30 cellular contexts compared by ENCODE assay signal in the genomic region with DNA sequence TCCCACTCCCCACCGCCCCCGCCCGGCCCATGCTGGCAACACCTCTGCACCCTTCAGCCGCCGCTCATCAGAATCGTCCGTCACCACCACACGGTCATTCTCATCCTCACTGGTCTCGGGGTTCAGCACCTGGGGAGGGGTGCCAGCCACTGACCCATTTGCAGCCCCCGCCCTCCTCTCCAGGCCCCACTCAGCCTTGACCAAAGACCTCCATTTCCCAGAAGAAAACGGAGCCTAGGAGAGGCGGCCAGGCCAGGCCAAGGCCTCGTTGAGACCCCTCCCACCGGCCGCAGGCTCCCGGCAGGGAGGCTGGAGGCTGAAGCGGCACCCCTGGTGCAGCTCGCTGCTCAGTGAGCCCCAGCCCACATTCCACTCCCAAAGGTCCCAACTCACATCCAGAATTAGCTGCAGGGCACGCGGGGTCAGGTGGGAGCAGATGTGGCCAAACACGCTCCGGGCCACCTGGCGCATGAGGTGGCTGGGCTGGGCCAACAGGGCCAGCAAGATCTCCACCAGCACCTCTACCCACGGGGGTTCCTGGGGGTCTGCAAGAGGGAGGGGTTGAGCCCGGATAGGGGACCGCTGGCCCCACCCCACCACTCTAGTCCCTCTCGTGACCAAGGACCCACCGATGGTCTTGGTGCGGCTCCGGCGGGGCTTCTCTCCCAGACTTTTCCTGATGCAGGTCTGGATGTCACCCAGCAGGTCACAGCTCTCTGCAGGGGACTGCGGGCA. TPM values are rescaled to one million over a fixed set of nuclear protein-coding genes. Genes with fewer than 3 reads are reported as not detected.
DNase-seq lines count a peak whose midpoint lies in the region; ATAC-seq, FAIRE-seq and TF ChIP-seq lines count a peak whose summit lies in the region.
"Had no signal": no experiment of that assay in that cellular context is flagged by ENCODE, and none has a peak within 500 bp of the region (broad histone marks: within the 10 kb centered on the region; RNA-seq: fewer than 3 reads in every experiment).

No MANE protein-coding gene starts in this region.

- no peaks in the 10 kb centered on the region for H3K36me3 Mint-ChIP-seq in endothelial cell (ENCODE audit: low read depth, unreplicated experiment)
- H3K36me3 Mint-ChIP-seq in CD4-positive, alpha-beta memory T cell = peaks cover 13 to 45% of the 10 kb centered on the region in 2 donors
- H3K36me3 Mint-ChIP-seq in activated T-helper 2 cell treated with anti-CD3 and anti-CD28 coated beads, Interferon-gamma antibody, Interleukin-2, Interleukin-4, amounts not matched to agents 10 μg/mL and 5 μg/mL and 100 μg/mL, durations not matched to agents 14 hours and 24 hours and 36 hours (ENCODE audit: low read depth) = peaks cover 57% of the 10 kb centered on the region
- H3K36me3 Mint-ChIP-seq: activated naive CD8-positive, alpha-beta T cell treated with anti-CD3 and anti-CD28 coated beads, Interleukin-2, amount 10 ng/mL, durations not matched to agents 7 days and 5 days had no signal

- H3K27me3 ChIP-seq in GM12878 (replicated peaks in 1 of 2; ENCODE audit: control insufficient read depth in 2 of 2, insufficient read depth in 2 of 2, low read length in 1 of 2) = no peaks in the 10 kb centered on the region
- no peaks in the 10 kb centered on the region for H3K27me3 ChIP-seq in skeletal muscle tissue (ENCODE audit: control insufficient read depth in 3 of 3, insufficient read depth in 3 of 3, low read length in 3 of 3)
- H3K27me3 ChIP-seq in CD4-positive, alpha-beta memory T cell (ENCODE audit: insufficient read depth, low read length) = no peaks in the 10 kb centered on the region
- H3K27me3 ChIP-seq: BLaER1, cardiac muscle cell, colonic mucosa had no signal

- POLR2A ChIA-PET in GM12878 (lab: Charles Lee) = no interaction called here
- POLR2A ChIA-PET in CD4-positive, alpha-beta memory T cell (lab: Charles Lee; ENCODE audit: partially characterized antibody) = no interaction called here

- peaks cover 8% of the 10 kb centered on the region for H3K4me1 Mint-ChIP-seq in endothelial cell (ENCODE audit: unreplicated experiment)
- no peaks in the 10 kb centered on the region for H3K4me1 Mint-ChIP-seq in CD4-positive, alpha-beta memory T cell
- H3K4me1 Mint-ChIP-seq in activated T-helper 2 cell treated with anti-CD3 and anti-CD28 coated beads, Interferon-gamma antibody, Interleukin-2, Interleukin-4, amounts not matched to agents 10 μg/mL and 5 μg/mL and 100 μg/mL, durations not matched to agents 14 hours and 24 hours and 36 hours (ENCODE audit: low read depth) = no peaks in the 10 kb centered on the region
- H3K4me1 Mint-ChIP-seq: activated CD4-positive, alpha-beta T cell treated with anti-CD3 and anti-CD28 coated beads, Interleukin-2, amount 10 ng/mL, durations not matched to agents 24 days and 14 days; activated naive CD8-positive, alpha-beta T cell treated with anti-CD3 and anti-CD28 coated beads, Interleukin-2, amount 10 ng/mL, durations not matched to agents 7 days and 5 days; naive thymus-derived CD4-positive, alpha-beta T cell had no signal

- H3K9me3 Mint-ChIP-seq in endothelial cell (ENCODE audit: unreplicated experiment) = no peaks in the 10 kb centered on the region
- H3K9me3 Mint-ChIP-seq in CD4-positive, alpha-beta memory T cell = no peaks in the 10 kb centered on the region
- H3K9me3 Mint-ChIP-seq in activated T-helper 2 cell treated with anti-CD3 and anti-CD28 coated beads, Interferon-gamma antibody, Interleukin-2, Interleukin-4, amounts not matched to agents 10 μg/mL and 5 μg/mL and 100 μg/mL, durations not matched to agents 14 hours and 24 hours and 36 hours = no peaks in the 10 kb centered on the region
- H3K9me3 Mint-ChIP-seq: activated CD4-positive, alpha-beta T cell treated with anti-CD3 and anti-CD28 coated beads, Interleukin-2, amount 10 ng/mL, durations not matched to agents 24 days and 14 days; activated naive CD8-positive, alpha-beta T cell treated with anti-CD3 and anti-CD28 coated beads, Interleukin-2, amount 10 ng/mL, durations not matched to agents 7 days and 5 days; activated T-cell treated with anti-CD3 and anti-CD28 coated beads, Interleukin-2, amount 50 U/mL, for 4 hours; naive thymus-derived CD4-positive, alpha-beta T cell; type B pancreatic cell had no signal

- H3K4me1 ChIP-seq in GM12878 (ENCODE audit: control insufficient read depth, insufficient read depth, low read length) = no peaks in the 10 kb centered on the region
- H3K4me1 ChIP-seq in skeletal muscle tissue (ENCODE audit: control insufficient read depth in 3 of 3, insufficient read depth in 3 of 3, low read length in 3 of 3) = peaks cover 14 to 26% (median 16%) of the 10 kb centered on the region in 3 donors
- no peaks in the 10 kb centered on the region for H3K4me1 ChIP-seq in CD4-positive, alpha-beta memory T cell (ENCODE audit: insufficient read depth, low read length)
- H3K4me1 ChIP-seq: BLaER1, colonic mucosa had no signal

- no peak for ATAC-seq in GM12878
- ATAC-seq: activated T-cell treated with anti-CD3 and anti-CD28 coated beads, Interleukin-2, amount 50 U/mL, for 4 hours; HCT116; lower lobe of right lung; naive thymus-derived CD4-positive, alpha-beta T cell; sciatic nerve had no signal

- TF ChIP-seq RAD21 in GM12878 (IDR thresholded peaks at IDR 0.05; ENCODE audit: insufficient read depth, low read depth, low read length) = no peak

- DNase-seq in GM12878 (ENCODE audit: low read depth, low spot score) (no peak), endothelial cell (ENCODE audit: low spot score) (peak; percentile 4)
- no peak for DNase-seq in CD4-positive, alpha-beta memory T cell
- no peak for DNase-seq in activated T-helper 2 cell treated with anti-CD3 and anti-CD28 coated beads, Interferon-gamma antibody, Interleukin-2, Interleukin-4, amounts not matched to agents 10 μg/mL and 5 μg/mL and 100 μg/mL, durations not matched to agents 14 hours and 24 hours and 36 hours (ENCODE audit: low spot score)
- DNase-seq: activated CD4-positive, alpha-beta T cell treated with anti-CD3 and anti-CD28 coated beads, Interleukin-2, amount 10 ng/mL, durations not matched to agents 24 days and 14 days; activated gamma-delta T cell treated with Interleukin-2 at 50 U/mL for 16 hours; activated naive CD8-positive, alpha-beta T cell treated with anti-CD3 and anti-CD28 coated beads, Interleukin-2, amount 10 ng/mL, durations not matched to agents 7 days and 5 days; activated T-cell treated with anti-CD3 and anti-CD28 coated beads, Interleukin-2, amount 50 U/mL, for 4 hours; colonic mucosa; effector memory CD4-positive, alpha-beta T cell; erythroblast; Karpas-422; lower lobe of right lung; naive thymus-derived CD4-positive, alpha-beta T cell; NCI-H2029; NCI-H510A treated with DMSO at 0.1 percent for 48 hours; stimulated activated CD4-positive, alpha-beta T cell treated with anti-CD3 and anti-CD28 coated beads, Interleukin-4, amount 100 ng/mL, for 4 hours; T1000 had no signal

- in situ Hi-C loops in GM12878 (cut with MboI) = no loop called here

- H3K79me2 ChIP-seq in GM12878 (ENCODE audit: control insufficient read depth, insufficient read depth, low read length) = no peaks in the 10 kb centered on the region

- H3K27ac ChIP-seq in GM12878 (ENCODE audit: control insufficient read depth, insufficient read depth) = no peak overlapping the region
- peak overlapping the region; percentile 78 for H3K27ac ChIP-seq in skeletal muscle tissue (ENCODE audit: low read depth, low read length)
- no peak overlapping the region for H3K27ac ChIP-seq in CD4-positive, alpha-beta memory T cell (ENCODE audit: low read depth, low read length)
- H3K27ac ChIP-seq: BLaER1, cardiac muscle cell, colonic mucosa, lower lobe of right lung had no signal

- 92% methylated on average over 31 of the region's 32 CpGs for WGBS in GM12878 (ENCODE audit: insufficient coverage, insufficient replicate concordance, low lambda C conversion rate, missing lambda C conversion rate)

- CTCF ChIA-PET in GM12878 (lab: Yijun Ruan, JAX) = no interaction called here
- CTCF ChIA-PET in CD4-positive, alpha-beta memory T cell (lab: Charles Lee; ENCODE audit: partially characterized antibody) = no interaction called here

- no TSS peak for BruUV-seq in GM12878 (replicated peaks; lab: Mats Ljungman, UMichigan)

- H3K4me3 Mint-ChIP-seq in endothelial cell (ENCODE audit: unreplicated experiment) = peak overlapping the region; percentile 25
- H3K4me3 Mint-ChIP-seq in CD4-positive, alpha-beta memory T cell = no peak overlapping the region
- H3K4me3 Mint-ChIP-seq in activated T-helper 2 cell treated with anti-CD3 and anti-CD28 coated beads, Interferon-gamma antibody, Interleukin-2, Interleukin-4, amounts not matched to agents 10 μg/mL and 5 μg/mL and 100 μg/mL, durations not matched to agents 14 hours and 24 hours and 36 hours (ENCODE audit: low read depth) = no peak overlapping the region
- H3K4me3 Mint-ChIP-seq: activated CD4-positive, alpha-beta T cell treated with anti-CD3 and anti-CD28 coated beads, Interleukin-2, amount 10 ng/mL, durations not matched to agents 24 days and 14 days; activated naive CD8-positive, alpha-beta T cell treated with anti-CD3 and anti-CD28 coated beads, Interleukin-2, amount 10 ng/mL, durations not matched to agents 7 days and 5 days; activated T-cell treated with anti-CD3 and anti-CD28 coated beads, Interleukin-2, amount 50 U/mL, for 4 hours; naive thymus-derived CD4-positive, alpha-beta T cell; type B pancreatic cell had no signal

- H3K9me3 ChIP-seq in GM12878 (replicated peaks; ENCODE audit: control insufficient read depth, insufficient read depth, low read length) (no peaks in the 10 kb centered on the region), skeletal muscle tissue (ENCODE audit: control insufficient read depth in 3 of 3, low read length in 3 of 3) (no peaks in the 10 kb centered on the region)
- no peaks in the 10 kb centered on the region for H3K9me3 ChIP-seq in CD4-positive, alpha-beta memory T cell (ENCODE audit: control insufficient read depth in 1 of 2, low read length in 2 of 2)
- H3K9me3 ChIP-seq: BLaER1, colonic mucosa, lower lobe of right lung had no signal

- intact Hi-C loops in GM12878 (cut with micrococcal nuclease; ENCODE audit: unreplicated experiment) = no loop called here
- intact Hi-C loops in CD4-positive, alpha-beta memory T cell (cut with micrococcal nuclease) = no loop called here
- intact Hi-C loops in activated T-helper 2 cell treated with anti-CD3 and anti-CD28 coated beads, Interferon-gamma antibody, Interleukin-2, Interleukin-4, amounts not matched to agents 10 μg/mL and 5 μg/mL and 100 μg/mL, durations not matched to agents 14 hours and 24 hours and 36 hours (cut with micrococcal nuclease) = no loop called here

- H3K27ac Mint-ChIP-seq in endothelial cell (ENCODE audit: unreplicated experiment) = no peak overlapping the region
- H3K27ac Mint-ChIP-seq in CD4-positive, alpha-beta memory T cell = no peak overlapping the region
- H3K27ac Mint-ChIP-seq in activated T-helper 2 cell treated with anti-CD3 and anti-CD28 coated beads, Interferon-gamma antibody, Interleukin-2, Interleukin-4, amounts not matched to agents 10 μg/mL and 5 μg/mL and 100 μg/mL, durations not matched to agents 14 hours and 24 hours and 36 hours = no peak overlapping the region
- H3K27ac Mint-ChIP-seq: activated CD4-positive, alpha-beta T cell treated with anti-CD3 and anti-CD28 coated beads, Interleukin-2, amount 10 ng/mL, durations not matched to agents 24 days and 14 days; activated naive CD8-positive, alpha-beta T cell treated with anti-CD3 and anti-CD28 coated beads, Interleukin-2, amount 10 ng/mL, durations not matched to agents 7 days and 5 days; naive thymus-derived CD4-positive, alpha-beta T cell; progenitor cell of endocrine pancreas; type B pancreatic cell had no signal

- H3K4me3 ChIP-seq in GM12878 (no peak overlapping the region), skeletal muscle tissue (ENCODE audit: low read length in 3 of 3) (no peak overlapping the region)
- H3K4me3 ChIP-seq in CD4-positive, alpha-beta memory T cell (ENCODE audit: low read length in 2 of 2) = no peak overlapping the region
- H3K4me3 ChIP-seq: BLaER1, cardiac muscle cell, colonic mucosa, lower lobe of right lung had no signal

- TF ChIP-seq CTCF in GM12878 (IDR thresholded peaks at IDR 0.05 in 2 of 3, conservative IDR thresholded peaks at IDR 0.05 in 1 of 3; ENCODE audit: control insufficient read depth in 2 of 3, extremely low read depth in 1 of 3, insufficient read depth in 1 of 3, low read depth in 3 of 3, low read length in 3 of 3) = no peak
- no peak for TF ChIP-seq CTCF in endothelial cell (IDR thresholded peaks at IDR 0.05; ENCODE audit: unreplicated experiment)

- H3K9ac ChIP-seq in GM12878 (ENCODE audit: control insufficient read depth, insufficient read depth, low read length) = no peak overlapping the region
- H3K9ac ChIP-seq in skeletal muscle tissue (ENCODE audit: low read depth in 1 of 3, low read length in 3 of 3) = no peak overlapping the region
- H3K9ac ChIP-seq: BLaER1 had no signal

- peaks cover 48% of the 10 kb centered on the region for H3K27me3 Mint-ChIP-seq in endothelial cell (ENCODE audit: unreplicated experiment)
- no peaks in the 10 kb centered on the region for H3K27me3 Mint-ChIP-seq in CD4-positive, alpha-beta memory T cell
- H3K27me3 Mint-ChIP-seq in activated T-helper 2 cell treated with anti-CD3 and anti-CD28 coated beads, Interferon-gamma antibody, Interleukin-2, Interleukin-4, amounts not matched to agents 10 μg/mL and 5 μg/mL and 100 μg/mL, durations not matched to agents 14 hours and 24 hours and 36 hours (ENCODE audit: low read depth) = no peaks in the 10 kb centered on the region
- H3K27me3 Mint-ChIP-seq: activated CD4-positive, alpha-beta T cell treated with anti-CD3 and anti-CD28 coated beads, Interleukin-2, amount 10 ng/mL, durations not matched to agents 24 days and 14 days; activated naive CD8-positive, alpha-beta T cell treated with anti-CD3 and anti-CD28 coated beads, Interleukin-2, amount 10 ng/mL, durations not matched to agents 7 days and 5 days; naive thymus-derived CD4-positive, alpha-beta T cell; progenitor cell of endocrine pancreas; type B pancreatic cell had no signal

- H3K4me2 ChIP-seq in GM12878 (ENCODE audit: control insufficient read depth, insufficient read depth) = no peak overlapping the region
- H3K4me2 ChIP-seq: BLaER1 had no signal

- FAIRE-seq in GM12878 (lab: Jason Lieb, UNC) = no peak
- FAIRE-seq: astrocyte had no signal

- no peak for TF ChIP-seq EP300 in GM12878 (IDR thresholded peaks at IDR 0.05; ENCODE audit: borderline replicate concordance in 1 of 2, control insufficient read depth in 1 of 2, low read depth in 2 of 2, low read length in 2 of 2)

- H3K36me3 ChIP-seq in GM12878 (ENCODE audit: control insufficient read depth in 2 of 2, insufficient read depth in 2 of 2, low read length in 1 of 2) (peaks cover 10 to 60% of the 10 kb centered on the region in 2 experiments; a peak in 3 of 4 replicates), skeletal muscle tissue (ENCODE audit: control insufficient read depth in 3 of 3, insufficient read depth in 3 of 3, low read length in 3 of 3) (peaks cover 59 to 69% (median 66%) of the 10 kb centered on the region in 3 donors)
- peaks cover 69% of the 10 kb centered on the region for H3K36me3 ChIP-seq in CD4-positive, alpha-beta memory T cell (ENCODE audit: insufficient read depth, low read length)

- peak; percentile 44 for TF ChIP-seq POLR2A in GM12878 (IDR thresholded peaks at IDR 0.05; ENCODE audit: low read depth, low read length)

- RAD21 ChIA-PET in GM12878 (lab: Charles Lee; ENCODE audit: unreplicated experiment) = no interaction called here

- SMC1A ChIA-PET in GM12878 (lab: Charles Lee; ENCODE audit: uncharacterized antibody, unreplicated experiment) = no interaction called here

- H2AFZ ChIP-seq in GM12878 (ENCODE audit: control insufficient read depth, low read depth, low read length) = no peak overlapping the region

- no peaks in the 10 kb centered on the region; the same call in none of the 2 replicates for H4K20me1 ChIP-seq in GM12878 (ENCODE audit: control insufficient read depth, insufficient read depth)

RNA-seq across cellular contexts. Expression of a gene that starts 9.8 kb away (rescaled TPM):
- total RNA-seq in GM12878 (2013; cell fraction: nucleolus; rRNA removed) = 120 and 130 TPM in 2 replicates
- total RNA-seq in GM12878 (2014; rRNA removed) = 98.5 and 120 TPM in 2 replicates
- total RNA-seq in GM12878 (2014; rRNA removed; fragmentation: Illumina TruSeq; extraction: Trizol) = 30.7 and 40.5 TPM in 2 replicates
- 115 and 121 TPM in 2 replicates for total RNA-seq in GM12878 (2021)
- 17.5 TPM for polyA plus RNA-seq in GM12878 (2011; ENCODE audit: low read depth)
- polyA plus RNA-seq in GM12878 (2011; rRNA removed) = 13.1 and 29.5 TPM in 2 replicates
- 25.7 and 40.7 TPM in 2 replicates for polyA plus RNA-seq in GM12878 (2011; cell fraction: cytosol; rRNA removed)
- polyA plus RNA-seq in GM12878 (2011; cell fraction: nucleus; rRNA removed) = 182 and 265 TPM in 2 replicates
- 43.0 and 54.9 TPM in 2 replicates for polyA plus RNA-seq in GM12878 (2012)
- 17.8 and 54.2 TPM in 2 replicates for polyA plus RNA-seq in GM12878 (2014; fragmentation: Illumina TruSeq; extraction: Trizol)
- polyA plus RNA-seq in GM12878 (2014; fragmentation: Nextera tagmentation; extraction: Ambion mirVana) = 1 to 10 TPM; 2.5 to 4.2 TPM
- 89.0 and 126 TPM in 2 replicates for polyA plus RNA-seq in GM12878 (2014; rRNA removed)
- 100 to 1,000 TPM; 118 to 120 TPM for polyA plus RNA-seq in GM12878 (2016; fragmentation: Nextera tagmentation; extraction: Ambion mirVana)
- 43.4 and 52.2 TPM in 2 replicates for polyA minus RNA-seq in GM12878 (2011; rRNA and poly(A)+ RNA removed)
- 37.6 and 40.4 TPM in 2 replicates for polyA minus RNA-seq in GM12878 (2011; cell fraction: cytosol; rRNA and poly(A)+ RNA removed)
- polyA minus RNA-seq in GM12878 (2011; cell fraction: nucleus; rRNA and poly(A)+ RNA removed) = 50.7 and 108 TPM in 2 replicates
- total RNA-seq in endothelial cell (ENCODE audit: unreplicated experiment) = 32.4 TPM
- 30.3 TPM for total RNA-seq in skeletal muscle tissue
- total RNA-seq in CD4-positive, alpha-beta memory T cell = 10 to 100 TPM; 73.4 to 74.7 TPM
- 10 to 100 TPM; 12.5 to 35.2 TPM for polyA plus RNA-seq in CD4-positive, alpha-beta memory T cell
- total RNA-seq in activated T-helper 2 cell treated with anti-CD3 and anti-CD28 coated beads, Interferon-gamma antibody, Interleukin-2, Interleukin-4, amounts not matched to agents 10 μg/mL and 5 μg/mL and 100 μg/mL, durations not matched to agents 14 hours and 24 hours and 36 hours = 136 and 137 TPM in 2 replicates

RNA-seq across cellular contexts. Expression of a gene that starts 15.0 kb away (rescaled TPM):
- not detected in 2 replicates for total RNA-seq in GM12878 (2013; cell fraction: nucleolus; rRNA removed)
- 0.82 TPM in 1 of 2 replicates, not detected in the other for total RNA-seq in GM12878 (2014; rRNA removed)
- total RNA-seq in GM12878 (2014; rRNA removed; fragmentation: Illumina TruSeq; extraction: Trizol) = 0.13 TPM in 1 of 2 replicates, not detected in the other
- total RNA-seq in GM12878 (2021) = 0.16 and 0.26 TPM in 2 replicates
- polyA plus RNA-seq in GM12878 (2011; ENCODE audit: low read depth) = not detected
- not detected in 2 replicates for polyA plus RNA-seq in GM12878 (2011; rRNA removed)
- polyA plus RNA-seq in GM12878 (2011; cell fraction: cytosol; rRNA removed) = not detected in 2 replicates
- polyA plus RNA-seq in GM12878 (2011; cell fraction: nucleus; rRNA removed) = 0.13 TPM in 1 of 2 replicates, not detected in the other
- not detected in 2 replicates for polyA plus RNA-seq in GM12878 (2012)
- polyA plus RNA-seq in GM12878 (2014; fragmentation: Illumina TruSeq; extraction: Trizol) = 0.01 TPM in 1 of 2 replicates, not detected in the other
- not detected for polyA plus RNA-seq in GM12878 (2014; fragmentation: Nextera tagmentation; extraction: Ambion mirVana)
- 0.19 and 0.22 TPM in 2 replicates for polyA plus RNA-seq in GM12878 (2014; rRNA removed)
- polyA plus RNA-seq in GM12878 (2016; fragmentation: Nextera tagmentation; extraction: Ambion mirVana) = under 1 TPM in 1 of 2 experiments, not detected in 1; 0.12 TPM
- polyA minus RNA-seq in GM12878 (2011; rRNA and poly(A)+ RNA removed) = not detected in 2 replicates
- not detected in 2 replicates for polyA minus RNA-seq in GM12878 (2011; cell fraction: cytosol; rRNA and poly(A)+ RNA removed)
- not detected in 2 replicates for polyA minus RNA-seq in GM12878 (2011; cell fraction: nucleus; rRNA and poly(A)+ RNA removed)
- not detected for total RNA-seq in endothelial cell (ENCODE audit: unreplicated experiment)
- not detected for total RNA-seq in skeletal muscle tissue
- total RNA-seq in CD4-positive, alpha-beta memory T cell = not detected
- not detected for polyA plus RNA-seq in CD4-positive, alpha-beta memory T cell
- total RNA-seq in activated T-helper 2 cell treated with anti-CD3 and anti-CD28 coated beads, Interferon-gamma antibody, Interleukin-2, Interleukin-4, amounts not matched to agents 10 μg/mL and 5 μg/mL and 100 μg/mL, durations not matched to agents 14 hours and 24 hours and 36 hours = not detected in 2 replicates
- total RNA-seq: activated CD4-positive, alpha-beta T cell treated with anti-CD3 and anti-CD28 coated beads, Interleukin-2, amount 10 ng/mL, durations not matched to agents 24 days and 14 days; activated CD8-positive, alpha-beta memory T cell treated with anti-CD3 and anti-CD28 coated beads for 36 hours; activated naive CD8-positive, alpha-beta T cell treated with anti-CD3 and anti-CD28 coated beads, Interleukin-2, amount 10 ng/mL, durations not matched to agents 7 days and 5 days; activated T-cell treated with anti-CD3 and anti-CD28 coated beads, Interleukin-2, amount 50 U/mL, for 4 hours; astrocyte; cardiac muscle cell; naive thymus-derived CD4-positive, alpha-beta T cell; progenitor cell of endocrine pancreas; RPMI7951; sciatic nerve; SK-MEL-5; subcutaneous adipose tissue had no signal
- polyA plus RNA-seq: cardiac muscle cell; naive thymus-derived CD4-positive, alpha-beta T cell had no signal

RNA-seq across cellular contexts. Expression of a gene that starts 38.9 kb away (rescaled TPM):
- total RNA-seq in GM12878 (2013; cell fraction: nucleolus; rRNA removed) = not detected in 2 replicates
- total RNA-seq in GM12878 (2014; rRNA removed) (not detected in 2 replicates), GM12878 (2014; rRNA removed; fragmentation: Illumina TruSeq; extraction: Trizol) (not detected in 2 replicates), GM12878 (2021) (not detected in 2 replicates), endothelial cell (ENCODE audit: unreplicated experiment) (0.59 TPM), skeletal muscle tissue (74.1 TPM)
- polyA plus RNA-seq in GM12878 (2011; ENCODE audit: low read depth) = not detected
- polyA plus RNA-seq in GM12878 (2011; rRNA removed) (not detected in 2 replicates), GM12878 (2014; fragmentation: Illumina TruSeq; extraction: Trizol) (not detected in 2 replicates), GM12878 (2014; fragmentation: Nextera tagmentation; extraction: Ambion mirVana) (not detected), GM12878 (2014; rRNA removed) (not detected in 2 replicates), GM12878 (2016; fragmentation: Nextera tagmentation; extraction: Ambion mirVana) (not detected)
- not detected in 2 replicates for polyA plus RNA-seq in GM12878 (2011; cell fraction: cytosol; rRNA removed)
- not detected in 2 replicates for polyA plus RNA-seq in GM12878 (2011; cell fraction: nucleus; rRNA removed)
- polyA plus RNA-seq in GM12878 (2012) = not detected in 2 replicates
- polyA minus RNA-seq in GM12878 (2011; rRNA and poly(A)+ RNA removed) = not detected in 2 replicates
- not detected in 2 replicates for polyA minus RNA-seq in GM12878 (2011; cell fraction: cytosol; rRNA and poly(A)+ RNA removed)
- not detected in 2 replicates for polyA minus RNA-seq in GM12878 (2011; cell fraction: nucleus; rRNA and poly(A)+ RNA removed)
- not detected for total RNA-seq in CD4-positive, alpha-beta memory T cell
- polyA plus RNA-seq in CD4-positive, alpha-beta memory T cell = not detected
- not detected in 2 replicates for total RNA-seq in activated T-helper 2 cell treated with anti-CD3 and anti-CD28 coated beads, Interferon-gamma antibody, Interleukin-2, Interleukin-4, amounts not matched to agents 10 μg/mL and 5 μg/mL and 100 μg/mL, durations not matched to agents 14 hours and 24 hours and 36 hours
- total RNA-seq: activated CD4-positive, alpha-beta T cell treated with anti-CD3 and anti-CD28 coated beads, Interleukin-2, amount 10 ng/mL, durations not matched to agents 24 days and 14 days; activated CD8-positive, alpha-beta memory T cell treated with anti-CD3 and anti-CD28 coated beads for 36 hours; activated naive CD8-positive, alpha-beta T cell treated with anti-CD3 and anti-CD28 coated beads, Interleukin-2, amount 10 ng/mL, durations not matched to agents 7 days and 5 days; activated T-cell treated with anti-CD3 and anti-CD28 coated beads, Interleukin-2, amount 50 U/mL, for 4 hours; naive thymus-derived CD4-positive, alpha-beta T cell; RPMI7951 had no signal
- polyA plus RNA-seq: naive thymus-derived CD4-positive, alpha-beta T cell had no signal

RNA-seq across cellular contexts. Expression of a gene that starts 46.7 kb away (rescaled TPM):
- total RNA-seq in GM12878 (2013; cell fraction: nucleolus; rRNA removed) = not detected in 2 replicates
- 0.17 and 0.82 TPM in 2 replicates for total RNA-seq in GM12878 (2014; rRNA removed)
- 0.09 TPM in 2 replicates for total RNA-seq in GM12878 (2014; rRNA removed; fragmentation: Illumina TruSeq; extraction: Trizol)
- 0.28 and 0.56 TPM in 2 replicates for total RNA-seq in GM12878 (2021)
- not detected for polyA plus RNA-seq in GM12878 (2011; ENCODE audit: low read depth)
- polyA plus RNA-seq in GM12878 (2011; rRNA removed) = 0.04 TPM in 1 of 2 replicates, not detected in the other
- polyA plus RNA-seq in GM12878 (2011; cell fraction: cytosol; rRNA removed) = 0.06 and 0.18 TPM in 2 replicates
- polyA plus RNA-seq in GM12878 (2011; cell fraction: nucleus; rRNA removed) = 0.25 TPM in 2 replicates
- 0.50 and 0.79 TPM in 2 replicates for polyA plus RNA-seq in GM12878 (2012)
- 0.15 TPM in 1 of 2 replicates, not detected in the other for polyA plus RNA-seq in GM12878 (2014; fragmentation: Illumina TruSeq; extraction: Trizol)
- not detected for polyA plus RNA-seq in GM12878 (2014; fragmentation: Nextera tagmentation; extraction: Ambion mirVana)
- polyA plus RNA-seq in GM12878 (2014; rRNA removed) = 0.29 and 0.53 TPM in 2 replicates
- 1 to 10 TPM in 1 of 2 experiments, under 1 TPM in 1; 0.49 to 1.1 TPM for polyA plus RNA-seq in GM12878 (2016; fragmentation: Nextera tagmentation; extraction: Ambion mirVana)
- not detected in 2 replicates for polyA minus RNA-seq in GM12878 (2011; rRNA and poly(A)+ RNA removed)
- not detected in 2 replicates for polyA minus RNA-seq in GM12878 (2011; cell fraction: cytosol; rRNA and poly(A)+ RNA removed)
- not detected in 2 replicates for polyA minus RNA-seq in GM12878 (2011; cell fraction: nucleus; rRNA and poly(A)+ RNA removed)
- 187 TPM for total RNA-seq in endothelial cell (ENCODE audit: unreplicated experiment)
- 2.6 TPM for total RNA-seq in skeletal muscle tissue
- total RNA-seq in CD4-positive, alpha-beta memory T cell = under 1 TPM; 0.11 to 0.12 TPM
- polyA plus RNA-seq in CD4-positive, alpha-beta memory T cell = under 1 TPM; 0.24 to 0.29 TPM
- total RNA-seq in activated T-helper 2 cell treated with anti-CD3 and anti-CD28 coated beads, Interferon-gamma antibody, Interleukin-2, Interleukin-4, amounts not matched to agents 10 μg/mL and 5 μg/mL and 100 μg/mL, durations not matched to agents 14 hours and 24 hours and 36 hours = 0.09 and 0.16 TPM in 2 replicates
- total RNA-seq: RPMI7951 had no signal
- polyA plus RNA-seq: naive thymus-derived CD4-positive, alpha-beta T cell had no signal

Comparison
In these comparisons a context has a peak if more than half of its experiments do, and no peak if none do; other contexts are left out.
1. RNA of a gene that starts 38.9 kb away (total RNA-seq): 74.1 TPM in skeletal muscle tissue (single experiment); 0.59 TPM in endothelial cell (single experiment), not detected in GM12878, not detected in CD4-positive, alpha-beta memory T cell and not detected in activated T-helper 2 cell treated with anti-CD3 and anti-CD28 coated beads, Interferon-gamma antibody, Interleukin-2, Interleukin-4, amounts not matched to agents 10 μg/mL and 5 μg/mL and 100 μg/mL, durations not matched to agents 14 hours and 24 hours and 36 hours; every median in the first group is over 10 times any median in the second.